Comparison of ENCODE assay signal across 29 cellular contexts in the genomic region with DNA sequence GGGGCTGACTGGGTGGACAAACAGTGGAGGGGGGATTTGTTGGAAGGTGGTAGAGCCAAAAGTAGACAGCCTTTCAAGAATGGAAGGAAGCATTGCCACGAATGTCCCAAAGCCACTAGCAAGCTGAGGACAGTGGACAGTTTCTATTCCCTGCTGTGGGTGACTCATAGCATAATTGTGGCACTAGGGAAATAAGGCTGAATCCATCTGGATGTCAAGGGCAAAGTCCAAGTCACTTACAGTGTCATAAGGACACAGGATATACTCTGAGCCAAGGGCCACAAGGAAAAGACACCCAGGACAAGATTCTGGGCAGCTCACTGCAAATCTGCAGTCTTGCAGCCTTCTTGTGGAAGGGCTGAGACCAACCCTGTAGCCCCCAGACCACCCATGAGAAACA.
DNase-seq lines count a peak whose midpoint lies in the region; ATAC-seq, FAIRE-seq and TF ChIP-seq lines count a peak whose summit lies in the region.
"Had no signal": no experiment of that assay in that cellular context is flagged by ENCODE, and none has a peak within 500 bp of the region (broad histone marks: within the 10 kb centered on the region; RNA-seq: fewer than 3 reads in every experiment).

No MANE protein-coding gene starts in this region.

- 0 out of 2 replicates have a peak, but pooled peaks cover 1% of the 10 kb centered on the region for H3K79me2 ChIP-seq in H9 (ENCODE audit: insufficient read depth, low read length)
- H3K79me2 ChIP-seq in HepG2 (ENCODE audit: insufficient read depth, low read length), result no peaks in the 10 kb centered on the region

- no peak overlapping the region for H3K4me3 Mint-ChIP-seq in H9
- H3K4me3 Mint-ChIP-seq: activated naive CD4-positive, alpha-beta T cell treated with anti-CD3 and anti-CD28 coated beads for 36 hours; activated T-cell treated with anti-CD3 and anti-CD28 coated beads, Interleukin-2, amount 50 U/mL, for 4 hours; HFFc6; immature natural killer cell; stimulated activated naive B cell treated with anti-CD40 and anti-IgM and Interleukin-4, amounts not matched to agents 10 μg/mL and 1 μg/mL and 100 μg/mL, for 72 hours; T-helper 1 cell treated with Interleukin-12 subunit alpha and Interleukin-12 subunit beta and Interleukin-4 antibody, amounts not matched to agents 30 μg/mL and 1 μg/mL, for 36 hours had no signal

- no peak overlapping the region for H4K8ac ChIP-seq in H9 (replicated peaks; ENCODE audit: insufficient read length, low read depth, low read length)

- H3K9ac ChIP-seq in H9 (ENCODE audit: extremely low read depth, insufficient read length, low read length) (no peak overlapping the region), HepG2 (ENCODE audit: insufficient read depth, low read depth, low read length) (no peak overlapping the region)

- in situ Hi-C loops in ACHN (cut with HindIII; ENCODE audit: low pct_ligation_motif_present, low pct_unique_long_range_greater_than_20kb, low sequenced_read_pairs), result no loop called here
- in situ Hi-C loops in HepG2 (cut with HindIII; ENCODE audit: extremely low pct_ligation_motif_present, low pct_unique_long_range_greater_than_20kb), result no loop called here

- no peaks in the 10 kb centered on the region for H3K9me3 ChIP-seq in H9 (ENCODE audit: control insufficient read depth, low read depth, low read length)
- no peaks in the 10 kb centered on the region for H3K9me3 ChIP-seq in HepG2 (ENCODE audit: low read length)
- no peaks in the 10 kb centered on the region for H3K9me3 ChIP-seq in thyroid gland
- H3K9me3 ChIP-seq: breast epithelium, lower lobe of right lung, SJSA1, testis had no signal

- H3K79me1 ChIP-seq in H9 (ENCODE audit: insufficient read depth, low read depth, low read length, poor library complexity, severe bottlenecking), result no peaks in the 10 kb centered on the region

- ATAC-seq in HepG2, result peak; percentile 67
- ATAC-seq: activated T-cell treated with anti-CD3 and anti-CD28 coated beads, Interleukin-2, amount 50 U/mL, for 4 hours; lower lobe of right lung; stimulated activated naive B cell treated with anti-CD40 and anti-IgM and Interleukin-4, amounts not matched to agents 10 μg/mL and 1 μg/mL and 100 μg/mL, for 72 hours had no signal

- BruUV-seq in HepG2 (replicated peaks; lab: Mats Ljungman, UMichigan), result no TSS peak

- H3K23ac ChIP-seq in H9 (ENCODE audit: insufficient read length, low read depth, low read length), result no peak overlapping the region

- TF ChIP-seq POLR2A in HepG2 (IDR thresholded peaks at IDR 0.05; ENCODE audit: insufficient read depth in 1 of 2, low read depth in 2 of 2, low read length in 2 of 2) (no peak), GM12892 (IDR thresholded peaks at IDR 0.05; ENCODE audit: low read depth, low read length) (no peak), thyroid gland (IDR thresholded peaks at IDR 0.05) (no peak)

- no peak for TF ChIP-seq RAD21 in HepG2 (CRISPR knock-in tag; IDR thresholded peaks at IDR 0.05)

- H2AFZ ChIP-seq in H9 (ENCODE audit: low read length) (no peak overlapping the region), HepG2 (ENCODE audit: low read length) (no peak overlapping the region)

- H3K36me3 ChIP-seq in HepG2 (replicated peaks in 1 of 2; ENCODE audit: control insufficient read depth in 1 of 2, insufficient read depth in 2 of 2, low read length in 2 of 2), result no peaks in the 10 kb centered on the region
- H3K36me3 ChIP-seq in thyroid gland, result no peaks in the 10 kb centered on the region
- H3K36me3 ChIP-seq: breast epithelium, lower lobe of right lung, SJSA1 had no signal

- H3K36me3 Mint-ChIP-seq in H9 (ENCODE audit: insufficient read depth in 1 of 3, low read depth in 3 of 3), result no peaks in the 10 kb centered on the region
- H3K36me3 Mint-ChIP-seq: immature natural killer cell; stimulated activated naive B cell treated with anti-CD40 and anti-IgM and Interleukin-4, amounts not matched to agents 10 μg/mL and 1 μg/mL and 100 μg/mL, for 72 hours had no signal

- H3K9me3 Mint-ChIP-seq in H9, result no peaks in the 10 kb centered on the region; a peak in 1 of 5 replicates
- H3K9me3 Mint-ChIP-seq: activated naive CD4-positive, alpha-beta T cell treated with anti-CD3 and anti-CD28 coated beads for 36 hours; activated T-cell treated with anti-CD3 and anti-CD28 coated beads, Interleukin-2, amount 50 U/mL, for 4 hours; HFFc6; immature natural killer cell; T-helper 1 cell treated with Interleukin-12 subunit alpha and Interleukin-12 subunit beta and Interleukin-4 antibody, amounts not matched to agents 30 μg/mL and 1 μg/mL, for 36 hours had no signal

- no peak overlapping the region for H2BK15ac ChIP-seq in H9 (ENCODE audit: low read depth, low read length)

- H3K4me1 ChIP-seq in H9 (ENCODE audit: insufficient read depth, low read length) (no peaks in the 10 kb centered on the region; the same call in 1 of the 2 replicates), HepG2 (ENCODE audit: insufficient read depth, low read length) (peaks cover 17% of the 10 kb centered on the region), thyroid gland (no peaks in the 10 kb centered on the region)
- H3K4me1 ChIP-seq: breast epithelium, lower lobe of right lung, SJSA1, testis had no signal

- H3K4ac ChIP-seq in H9 (ENCODE audit: low read depth, low read length), result no peak overlapping the region

- no peak for FAIRE-seq in HepG2 (lab: Jason Lieb, UNC)
- no peak for FAIRE-seq in GM12892 (lab: Jason Lieb, UNC)

- H3K23me2 ChIP-seq in H9 (ENCODE audit: insufficient read length, low read depth, low read length, poor library complexity, severe bottlenecking), result no peaks in the 10 kb centered on the region

- WGBS in H9 (ENCODE audit: extremely low coverage, insufficient read length, low lambda C conversion rate), result no CpG with 5 or more reads among the region's 1 CpG
- 0% methylated on average over 1 of the region's 1 CpG for WGBS in HepG2 (ENCODE audit: low lambda C conversion rate)
- WGBS in thyroid gland, 2 donors, result 63% methylated on average over 1 of the region's 1 CpG

- no peak overlapping the region for H3K14ac ChIP-seq in H9 (ENCODE audit: insufficient read depth, low read length)

- intact Hi-C loops in HepG2 (cut with micrococcal nuclease; ENCODE audit: unreplicated experiment) (no loop called here), thyroid gland (cut with DNase I) (no loop called here)

- TF ChIP-seq CTCF in H9 (conservative IDR thresholded peaks at IDR 0.05), result no peak
- no peak for TF ChIP-seq CTCF in HepG2 (CRISPR knock-in tag; IDR thresholded peaks at IDR 0.05)
- TF ChIP-seq CTCF in thyroid gland (IDR thresholded peaks at IDR 0.05), result no peak

- no peak overlapping the region for H3K27ac ChIP-seq in H9 (ENCODE audit: insufficient read length, low read depth, low read length)
- H3K27ac ChIP-seq in HepG2 (ENCODE audit: extremely low read length, insufficient read depth, low read length), result no peak overlapping the region
- no peak overlapping the region for H3K27ac ChIP-seq in thyroid gland
- H3K27ac ChIP-seq: breast epithelium, lower lobe of right lung, SJSA1, testis had no signal

- no peaks in the 10 kb centered on the region for H4K20me1 ChIP-seq in H9 (ENCODE audit: control insufficient read depth, insufficient read depth, insufficient read length)
- no peaks in the 10 kb centered on the region for H4K20me1 ChIP-seq in HepG2 (ENCODE audit: insufficient read depth, low read length)

- CTCF ChIA-PET in HepG2 (lab: Yijun Ruan, JAX; ENCODE audit: low intra/inter-chr PET ratio, low total read pairs), result no interaction called here

- H3K4me3 ChIP-seq in HepG2 (replicated peaks in 1 of 3; ENCODE audit: insufficient read depth in 1 of 3, low read depth in 2 of 3, low read length in 3 of 3) (no peak overlapping the region), thyroid gland (replicated peaks in 1 of 3) (no peak overlapping the region)
- H3K4me3 ChIP-seq: breast epithelium, lower lobe of right lung, SJSA1, testis had no signal

- no peaks in the 10 kb centered on the region; the same call in 1 of the 2 replicates for H3K27me3 ChIP-seq in H9 (ENCODE audit: insufficient read depth, low read length)
- H3K27me3 ChIP-seq in HepG2 (ENCODE audit: control insufficient read depth in 1 of 2, insufficient read depth in 2 of 2, low read length in 2 of 2), result no peaks in the 10 kb centered on the region
- H3K27me3 ChIP-seq in thyroid gland, result no peaks in the 10 kb centered on the region
- H3K27me3 ChIP-seq: breast epithelium, testis had no signal

- peak; percentile 34 for DNase-seq in ACHN
- DNase-seq in H9, result no peak
- peak; percentile 84 for DNase-seq in SW480 (ENCODE audit: low spot score)
- peak; percentile 47 for DNase-seq in HepG2 (ENCODE audit: low spot score)
- DNase-seq in GM12892 (ENCODE audit: insufficient read length), result no peak
- no peak for DNase-seq in thyroid gland
- no peak for DNase-seq in AG20443 (ENCODE audit: low spot score)
- DNase-seq in NCI-H2029 (lab: John Stamatoyannopoulos, UW), result no peak
- DNase-seq: activated CD4-positive, alpha-beta T cell treated with anti-CD3 and anti-CD28 coated beads for 48 hours; activated naive CD4-positive, alpha-beta T cell treated with anti-CD3 and anti-CD28 coated beads for 36 hours; activated T-cell treated with anti-CD3 and anti-CD28 coated beads, Interleukin-2, amount 50 U/mL, for 4 hours; amygdala; C1 segment of cervical spinal cord; effector memory CD4-positive, alpha-beta T cell; erythroblast; foreskin melanocyte; HFFc6; hippocampal formation; immature natural killer cell; KBM-7; lower lobe of right lung; NCI-H1436 treated with DMSO at 0.1 percent for 48 hours; NCI-H510A treated with DMSO at 0.1 percent for 48 hours; stimulated activated CD4-positive, alpha-beta T cell treated with anti-CD3 and anti-CD28 coated beads, Interleukin-2, amount 100 ng/mL, for 48 hours; stimulated activated naive B cell treated with anti-CD40 and anti-IgM and Interleukin-4, amounts not matched to agents 10 μg/mL and 1 μg/mL and 100 μg/mL, for 72 hours; testis had no signal

- H3K18ac ChIP-seq in H9 (ENCODE audit: insufficient read length, low read depth, low read length), result no peak overlapping the region

- H3K4me2 ChIP-seq in H9 (ENCODE audit: insufficient read depth, insufficient read length, low read length) (no peak overlapping the region), HepG2 (ENCODE audit: low read depth, low read length) (no peak overlapping the region)

- H4K91ac ChIP-seq in H9 (ENCODE audit: insufficient read length, low read depth, low read length), result no peak overlapping the region

- TF ChIP-seq EP300 in HepG2 (IDR thresholded peaks at IDR 0.05; ENCODE audit: low read depth in 2 of 2, low read length in 2 of 2) (no peak), HepG2 (CRISPR knock-in tag; IDR thresholded peaks at IDR 0.05; ENCODE audit: borderline replicate concordance) (no peak)

- H3K27me3 Mint-ChIP-seq in H9 (ENCODE audit: low read depth), result no peaks in the 10 kb centered on the region

- H4K5ac ChIP-seq in H9 (ENCODE audit: insufficient read length, low read depth, low read length), result no peak overlapping the region

- H2AK5ac ChIP-seq in H9 (ENCODE audit: insufficient read length, low read length), result no peak overlapping the region

- no peak overlapping the region for H3T11ph ChIP-seq in H9 (ENCODE audit: low read length)

- peak overlapping the region in 2 of 3 experiments; percentile 54 to 93; a peak in 2 of 7 replicates for H3K27ac Mint-ChIP-seq in H9
- H3K27ac Mint-ChIP-seq: activated naive CD4-positive, alpha-beta T cell treated with anti-CD3 and anti-CD28 coated beads for 36 hours; HFFc6; immature natural killer cell; stimulated activated naive B cell treated with anti-CD40 and anti-IgM and Interleukin-4, amounts not matched to agents 10 μg/mL and 1 μg/mL and 100 μg/mL, for 72 hours; T-helper 1 cell treated with Interleukin-12 subunit alpha and Interleukin-12 subunit beta and Interleukin-4 antibody, amounts not matched to agents 30 μg/mL and 1 μg/mL, for 36 hours had no signal

- H2BK20ac ChIP-seq in H9 (ENCODE audit: low read depth, low read length, poor library complexity, severe bottlenecking), result no peak overlapping the region

- H2BK120ac ChIP-seq in H9 (ENCODE audit: low read depth, low read length, poor library complexity, severe bottlenecking), result no peak overlapping the region

- no peak overlapping the region for H2BK12ac ChIP-seq in H9 (ENCODE audit: insufficient read length, low read depth, low read length)

- POLR2A ChIA-PET in HepG2 (lab: Yijun Ruan, JAX), result no interaction called here

- H2BK5ac ChIP-seq in H9 (ENCODE audit: insufficient read length, low read length), result no peak overlapping the region

- no peak overlapping the region for H3K56ac ChIP-seq in H9 (ENCODE audit: insufficient read length, low read depth, low read length)

- H3K4me1 Mint-ChIP-seq in H9, result peaks cover 9 to 21% of the 10 kb centered on the region in 2 experiments
- H3K4me1 Mint-ChIP-seq: immature natural killer cell had no signal

Comparison
In these comparisons a context has a peak if more than half of its experiments do, and no peak if none do; other contexts are left out.
1. DNase-seq: peak in ACHN (single experiment), SW480 (single experiment) and HepG2 (single experiment); none in H9 (single experiment), GM12892 (single experiment), thyroid gland (0 of 2), AG20443 (single experiment) and NCI-H2029 (single experiment).